ENCODE assay signal across 8 cellular contexts in the genomic region with DNA sequence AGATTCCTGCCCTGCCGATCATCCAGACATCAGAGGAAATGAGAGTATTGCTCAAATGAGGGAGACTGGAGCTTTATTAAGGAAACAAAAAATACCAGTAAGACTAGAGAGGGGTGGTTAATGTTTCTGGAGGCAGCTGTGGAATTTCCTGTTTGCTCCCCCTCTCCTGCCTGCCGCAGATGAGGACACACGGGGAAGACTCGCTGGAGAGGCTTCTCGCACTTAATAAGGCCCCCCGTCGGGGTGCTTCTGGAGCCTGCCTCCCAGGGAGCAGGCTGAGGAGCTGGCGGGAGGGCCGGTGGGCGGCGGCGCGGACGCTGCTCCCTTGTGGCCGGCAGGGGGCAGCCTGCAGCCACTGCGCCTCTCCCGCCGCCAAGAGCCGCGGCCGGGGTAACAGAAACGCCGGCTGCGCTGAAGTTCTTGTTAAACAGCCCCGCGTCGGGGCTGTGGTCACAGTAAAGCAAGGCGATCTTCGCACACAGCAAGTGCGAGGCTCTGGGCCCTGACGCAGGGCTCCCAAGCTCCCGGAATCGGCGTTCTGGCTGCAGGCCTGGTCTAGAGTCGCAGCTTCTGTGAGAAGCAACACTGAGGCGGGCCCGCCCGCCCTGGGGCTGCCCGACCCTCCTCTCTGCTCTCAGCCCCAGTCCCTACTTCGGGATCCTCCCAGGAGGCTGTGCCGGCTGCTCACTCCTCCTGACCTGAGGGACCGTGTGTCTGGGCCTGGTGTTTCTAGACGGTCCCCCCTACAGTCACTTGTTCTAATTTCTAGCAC. TPM values are rescaled to one million over a fixed set of nuclear protein-coding genes. Genes with fewer than 3 reads are reported as not detected.
A peak's percentile ranks its signal among the peaks of the same experiment; 100 is the strongest.
DNase-seq lines count a peak whose midpoint lies in the region; ATAC-seq lines count a peak whose summit lies in the region.

No MANE protein-coding gene starts in this region.

- peak; percentile 74 to 75 for ATAC-seq in activated CD4-positive, CD25-positive, alpha-beta regulatory T cell treated with anti-CD3 and anti-CD28 coated beads, Interleukin-2, amount 50 U/mL, for 24 hours
- peak; percentile 77 for ATAC-seq in left colon

- intact Hi-C loops in left colon (cut with DNase I, micrococcal nuclease), result loop anchor here in 1 of 2 donors (5.0 to 10.0 kb wide), 2 partner anchors 256 to 383 kb away; no protein-coding TSS in a partner anchor

- DNase-seq in NCI-H748 (lab: John Stamatoyannopoulos, UW; ENCODE audit: unreplicated experiment) (peak; percentile 29), NCI-H748 treated with DMSO at 0.1 percent for 48 hours (lab: John Stamatoyannopoulos, UW) (no peak), NCI-H187 (lab: John Stamatoyannopoulos, UW) (peak; percentile 66 to 87), cerebellum (ENCODE audit: low spot score) (peak; percentile 80), left colon (peak; percentile 52 to 74)
- peak; percentile 26 to 34 for DNase-seq in stimulated activated CD4-positive, alpha-beta T cell treated with anti-CD3 and anti-CD28 coated beads, Interleukin-1b, Interleukin-23, amount 100 ng/mL, for 1 hour (ENCODE audit: low read depth in 2 of 2)
- DNase-seq in NK-92 treated with Interleukin-12 subunit alpha and Interleukin-12 subunit beta, amount 100 ng/mL, for 24 hours (lab: John Stamatoyannopoulos, UW), result no peak

RNA-seq across cellular contexts. Expression of a gene that starts 17.4 kb away (rescaled TPM):
- total RNA-seq in cerebellum (37.0 TPM), left colon (10 to 100 TPM; 62.6 to 66.7 TPM)

RNA-seq across cellular contexts. Expression of a gene that starts 24.8 kb away (rescaled TPM):
- total RNA-seq in cerebellum (0.27 TPM), left colon (1 to 10 TPM in 1 of 2 donors, under 1 TPM in 1; 0.45 to 2.4 TPM)

RNA-seq across cellular contexts. Expression of a gene that starts 32.3 kb away (rescaled TPM):
- not detected for total RNA-seq in cerebellum
- total RNA-seq in left colon, result not detected

Comparison
In these comparisons a context has a peak if more than half of its experiments do, and no peak if none do; other contexts are left out.
1. DNase-seq: peak in NCI-H748 (single experiment), NCI-H187 (2 of 2), cerebellum (single experiment), left colon (2 of 2) and stimulated activated CD4-positive, alpha-beta T cell treated with anti-CD3 and anti-CD28 coated beads, Interleukin-1b, Interleukin-23, amount 100 ng/mL, for 1 hour (2 of 2); none in NCI-H748 treated with DMSO at 0.1 percent for 48 hours (single experiment) and NK-92 treated with Interleukin-12 subunit alpha and Interleukin-12 subunit beta, amount 100 ng/mL, for 24 hours (single experiment).